ENCODE assay signal across 27 cellular contexts in the genomic region with DNA sequence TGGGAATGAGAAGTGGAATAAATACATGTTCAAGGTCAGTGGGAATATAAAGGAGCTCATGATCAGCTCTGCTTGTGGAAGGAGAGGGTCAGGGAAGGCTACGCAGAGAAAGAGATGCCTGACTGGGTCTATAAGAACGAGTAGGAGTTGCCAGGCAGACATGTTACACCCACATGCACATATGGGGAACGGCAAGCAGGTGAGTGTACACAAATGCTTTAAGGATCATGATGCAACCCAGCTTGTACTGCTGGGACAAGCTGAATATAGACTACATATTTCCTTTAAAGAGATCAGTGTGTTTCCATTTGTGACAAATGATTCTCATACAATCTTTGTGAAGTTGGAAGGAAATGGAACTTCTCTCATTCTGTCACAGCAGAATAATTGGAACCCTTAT.
"Had no signal": no experiment of that assay in that cellular context is flagged by ENCODE, and none has a peak within 500 bp of the region (broad histone marks: within the 10 kb centered on the region; RNA-seq: fewer than 3 reads in every experiment).

No MANE protein-coding gene starts in this region.

- H3K4me1 Mint-ChIP-seq: mesothelial cell of epicardium, naive B cell had no signal

- H3K9me3 ChIP-seq: esophagus squamous epithelium, gastrocnemius medialis, heart right ventricle, left lung, lower lobe of right lung, mucosa of descending colon had no signal

- H3K36me3 Mint-ChIP-seq: mesothelial cell of epicardium; naive B cell; naive thymus-derived CD8-positive, alpha-beta T cell had no signal

- FAIRE-seq: endothelial cell of umbilical vein, islet of Langerhans, keratinocyte had no signal

- H3K4me1 ChIP-seq: esophagus squamous epithelium, gastrocnemius medialis, heart right ventricle, left lung, lower lobe of right lung had no signal

- H3K4me3 Mint-ChIP-seq: mesothelial cell of epicardium; naive B cell; naive thymus-derived CD8-positive, alpha-beta T cell had no signal

- ATAC-seq: esophagus mucosa; gastrocnemius medialis; heart right ventricle; left cardiac atrium; left lung; left ventricle myocardium superior; lower lobe of right lung; mucosa of descending colon; naive thymus-derived CD8-positive, alpha-beta T cell had no signal

- H3K9me3 Mint-ChIP-seq: mesothelial cell of epicardium had no signal

- H3K27ac Mint-ChIP-seq: mesothelial cell of epicardium; naive B cell; naive thymus-derived CD8-positive, alpha-beta T cell had no signal

- H3K27ac ChIP-seq: coronary artery, dorsolateral prefrontal cortex, epithelial cell of prostate, esophagus squamous epithelium, gastrocnemius medialis, heart right ventricle, left lung, lower lobe of right lung had no signal

- H3K4me3 ChIP-seq: coronary artery, dorsolateral prefrontal cortex, esophagus squamous epithelium, gastrocnemius medialis, heart right ventricle, left lung, lower lobe of right lung, mucosa of descending colon had no signal

- H3K27me3 ChIP-seq: dorsolateral prefrontal cortex, gastrocnemius medialis had no signal

- DNase-seq: dermis blood vessel endothelial cell; dorsolateral prefrontal cortex; effector CD4-positive, alpha-beta T cell; effector memory CD4-positive, alpha-beta T cell; erythroblast; esophagus squamous epithelium; foreskin fibroblast; foreskin melanocyte; gastrocnemius medialis; glutamatergic neuron; heart right ventricle; hippocampal formation; left cardiac atrium; left lung; left ventricle myocardium superior; lower lobe of right lung; mesenchymal stem cell; mucosa of descending colon; naive B cell; naive thymus-derived CD8-positive, alpha-beta T cell had no signal

- H3K36me3 ChIP-seq: esophagus squamous epithelium, gastrocnemius medialis, heart right ventricle, left lung, lower lobe of right lung had no signal
